25 cellular contexts compared by ENCODE assay signal in genomic region chr12:95857151-95857550, GRCh38. TPM values are rescaled to one million over a fixed set of nuclear protein-coding genes. Genes with fewer than 3 reads are reported as not detected.
A peak's percentile ranks its signal among the peaks of the same experiment; 100 is the strongest.
DNase-seq lines count a peak whose midpoint lies in the region; ATAC-seq lines count a peak whose summit lies in the region.
"Had no signal": no experiment of that assay in that cellular context is flagged by ENCODE, and none has a peak within 500 bp of the region (broad histone marks: within the 10 kb centered on the region; RNA-seq: fewer than 3 reads in every experiment).

No MANE protein-coding gene starts in this region.

- peaks cover 12% of the 10 kb centered on the region for H3K36me3 ChIP-seq in ES-I3 (ENCODE audit: insufficient read depth, low read length)
- peaks cover 2% of the 10 kb centered on the region for H3K36me3 ChIP-seq in mesendoderm (ENCODE audit: control insufficient read depth, insufficient read depth, low read length)

- DNase-seq in LoVo (ENCODE audit: low spot score) (peak; percentile 55), SHP77 (lab: John Stamatoyannopoulos, UW) (peak; percentile 68 to 74), mesendoderm (peak; percentile 40), AG08395 (ENCODE audit: low spot score) (no peak), COLO829 (ENCODE audit: low spot score) (no peak), Ammon's horn (ENCODE audit: low spot score) (no peak)
- DNase-seq: activated CD4-positive, alpha-beta T cell treated with anti-CD3 and anti-CD28 coated beads for 1 hour; activated T-cell treated with anti-CD3 and anti-CD28 coated beads, Interleukin-2, amount 50 U/mL, for 72 hours; COR-L47; effector CD4-positive, alpha-beta T cell; KG1; left colon; midbrain; NCI-H1694 treated with DMSO at 0.1 percent for 48 hours; NK-92 treated with Interleukin-12 subunit alpha and Interleukin-12 subunit beta, amount 100 ng/mL, for 24 hours; spleen; stimulated activated CD4-positive, alpha-beta T cell treated with anti-CD3 and anti-CD28 coated beads, Interleukin-4, amount 100 ng/mL, for 24 hours; stomach; trophoblast cell had no signal

- H2BK120ac ChIP-seq in mesendoderm (ENCODE audit: low read depth, low read length), result no peak overlapping the region

- WGBS in mesendoderm (ENCODE audit: extremely low coverage, insufficient coverage, low lambda C conversion rate), result no CpG with 5 or more reads among the region's 6 CpGs

- no peak overlapping the region for H3K27ac ChIP-seq in mesendoderm (ENCODE audit: low read depth, low read length)
- H3K27ac ChIP-seq: ascending aorta, gastroesophageal sphincter, HL-60, spleen, stomach had no signal

- ATAC-seq in GM18511 (IDR thresholded peaks at IDR 0.05; ENCODE audit: unreplicated experiment), result no peak
- ATAC-seq: activated T-cell treated with anti-CD3 and anti-CD28 coated beads, Interleukin-2, amount 50 U/mL, for 72 hours; esophagus mucosa; gastroesophageal sphincter; left colon had no signal

- H3K79me2 ChIP-seq in mesendoderm (ENCODE audit: control insufficient read depth, insufficient read depth, low read length), result peaks cover 28% of the 10 kb centered on the region

- H4K8ac ChIP-seq in mesendoderm (ENCODE audit: low read depth, low read length), result no peak overlapping the region

- no peak overlapping the region for H3K4ac ChIP-seq in mesendoderm (ENCODE audit: low read depth, low read length)

- H3K4me1 ChIP-seq in ES-I3 (ENCODE audit: insufficient read depth, low read length), result peaks cover 6% of the 10 kb centered on the region; the same call in 1 of the 2 replicates
- H3K4me1 ChIP-seq in mesendoderm (ENCODE audit: control insufficient read depth, low read depth, low read length), result peaks cover 16% of the 10 kb centered on the region

- H2AK5ac ChIP-seq in mesendoderm (ENCODE audit: low read length), result no peak overlapping the region

- no peak overlapping the region for H2BK15ac ChIP-seq in mesendoderm (replicated peaks; ENCODE audit: low read depth)

- no peak overlapping the region for H3K18ac ChIP-seq in mesendoderm (ENCODE audit: low read length)

- H3K9me3 ChIP-seq in ES-I3 (ENCODE audit: control insufficient read depth, insufficient read depth, low read length), result no peaks in the 10 kb centered on the region
- H3K9me3 ChIP-seq: ascending aorta, gastroesophageal sphincter, spleen, stomach had no signal

- no peak overlapping the region for H2BK5ac ChIP-seq in mesendoderm (ENCODE audit: low read length)

- H3K4me3 ChIP-seq in mesendoderm (ENCODE audit: low read length), result no peak overlapping the region

- no peak overlapping the region for H3K56ac ChIP-seq in mesendoderm (ENCODE audit: low read length)

- no peak overlapping the region for H3K4me2 ChIP-seq in mesendoderm (ENCODE audit: low read length)

- H3K9ac ChIP-seq in ES-I3 (ENCODE audit: low read depth, low read length), result peak overlapping the region; percentile 77; the same call in 1 of the 2 replicates
- no peak overlapping the region for H3K9ac ChIP-seq in mesendoderm (ENCODE audit: low read length)

- H3K23ac ChIP-seq in mesendoderm (ENCODE audit: low read length), result no peak overlapping the region

- H3K27me3 ChIP-seq in mesendoderm (ENCODE audit: insufficient read depth, low read length, poor library complexity), result no peaks in the 10 kb centered on the region
- H3K27me3 ChIP-seq: ascending aorta, stomach had no signal

- H4K5ac ChIP-seq in mesendoderm (ENCODE audit: low read length), result no peak overlapping the region

- H3K79me1 ChIP-seq in mesendoderm (ENCODE audit: low read length), result peaks cover 3% of the 10 kb centered on the region

RNA-seq across cellular contexts. Expression of gene SNRPF, which starts 1.6 kb away (rescaled TPM):
- 177 TPM for polyA plus RNA-seq in mesendoderm (2013, experiment 1 of 2)
- polyA plus RNA-seq in mesendoderm (2013, experiment 2 of 2), result 171 TPM

Comparison
In these comparisons a context has a peak if more than half of its experiments do, and no peak if none do; other contexts are left out.
1. DNase-seq: peak in LoVo (single experiment), SHP77 (2 of 2) and mesendoderm (single experiment); none in AG08395 (single experiment), COLO829 (single experiment) and Ammon's horn (single experiment).